14 cellular contexts compared by ENCODE assay signal in the genomic region with DNA sequence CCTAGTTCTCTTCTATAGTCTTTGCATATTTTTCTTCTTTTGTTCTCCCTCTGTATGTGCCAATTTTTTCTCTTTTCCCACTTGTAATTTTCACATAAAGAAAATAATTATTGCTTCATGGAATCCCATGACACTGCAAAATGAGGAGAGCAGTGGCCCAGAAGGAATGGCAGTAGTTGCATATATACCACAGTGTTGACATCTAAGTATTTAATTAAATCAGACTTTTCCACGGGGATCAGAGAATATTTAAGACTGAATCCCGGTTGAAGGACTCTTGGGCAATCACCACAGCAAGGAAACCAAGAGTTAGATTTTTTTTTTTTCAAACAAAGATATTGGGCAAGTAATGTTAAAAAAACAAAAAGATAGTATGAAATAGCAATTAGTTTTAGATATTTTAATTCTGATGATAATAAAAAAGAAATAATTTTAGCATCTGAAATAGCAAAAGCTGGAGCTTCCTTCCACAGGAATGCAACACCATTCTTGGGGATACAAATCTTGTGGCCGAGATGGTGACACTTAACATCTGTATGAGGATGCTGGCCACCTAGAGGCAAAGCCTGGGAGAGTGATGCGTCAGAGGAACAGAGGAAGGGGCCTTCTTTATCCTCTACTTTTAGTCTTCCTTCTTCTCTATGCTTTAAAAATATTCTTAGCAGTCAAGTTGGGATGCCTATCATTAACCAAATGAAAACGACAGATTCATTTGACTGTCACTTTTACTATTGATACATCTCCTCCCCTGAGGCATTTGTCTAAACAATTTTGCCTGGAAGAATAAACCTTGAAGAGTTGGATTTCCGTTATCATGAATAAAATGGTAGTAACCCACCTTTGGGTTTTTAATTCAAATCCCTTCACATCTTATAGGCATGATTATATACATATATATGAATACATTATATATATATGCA.
DNase-seq lines count a peak whose midpoint lies in the region; ATAC-seq and TF ChIP-seq lines count a peak whose summit lies in the region.
"Had no signal": no experiment of that assay in that cellular context is flagged by ENCODE, and none has a peak within 500 bp of the region (broad histone marks: within the 10 kb centered on the region; RNA-seq: fewer than 3 reads in every experiment).

No MANE protein-coding gene starts in this region.

- intact Hi-C loops in PC-9 (cut with micrococcal nuclease; ENCODE audit: unreplicated experiment) = no loop called here

- H3K4me2 ChIP-seq in PC-9 = no peak overlapping the region

- H3K4me1 ChIP-seq in PC-9 (replicated peaks; ENCODE audit: insufficient read depth) = no peaks in the 10 kb centered on the region; the same call in 1 of the 2 replicates
- H3K4me1 ChIP-seq: body of pancreas had no signal

- no peak overlapping the region for H2AFZ ChIP-seq in PC-9

- no peaks in the 10 kb centered on the region for H3K27me3 Mint-ChIP-seq in activated CD8-positive, alpha-beta T cell treated with anti-CD3 and anti-CD28 coated beads, Interleukin-2, amount 10 ng/mL, durations not matched to agents 7 days and 5 days (ENCODE audit: low read depth)
- H3K27me3 Mint-ChIP-seq: CD4-positive, CD25-positive, alpha-beta regulatory T cell had no signal

- no peaks in the 10 kb centered on the region for H3K79me2 ChIP-seq in PC-9 (ENCODE audit: low read depth)

- DNase-seq in RPMI7951 (ENCODE audit: low read depth) (peak; percentile 62), fibroblast of peridontal ligament (ENCODE audit: extremely low read depth) (peak; percentile 85), skeletal muscle cell (ENCODE audit: low read depth) (peak; percentile 74), PC-9 (no peak), globus pallidus (ENCODE audit: low spot score) (no peak)
- DNase-seq in activated CD8-positive, alpha-beta T cell treated with anti-CD3 and anti-CD28 coated beads, Interleukin-2, amount 10 ng/mL, durations not matched to agents 7 days and 5 days = no peak
- DNase-seq: activated gamma-delta T cell treated with Interleukin-2 at 50 U/mL for 16 hours; body of pancreas; CD4-positive, CD25-positive, alpha-beta regulatory T cell; effector CD4-positive, alpha-beta T cell; HCEC 1CT; NCI-H1417 had no signal

- no peaks in the 10 kb centered on the region for H3K4me1 Mint-ChIP-seq in activated CD8-positive, alpha-beta T cell treated with anti-CD3 and anti-CD28 coated beads, Interleukin-2, amount 10 ng/mL, durations not matched to agents 7 days and 5 days (ENCODE audit: low read depth)
- H3K4me1 Mint-ChIP-seq: CD4-positive, CD25-positive, alpha-beta regulatory T cell had no signal

- TF ChIP-seq CTCF in GM12873 (IDR thresholded peaks at IDR 0.05; ENCODE audit: insufficient read depth, low read depth, low read length, missing control alignments) = peak; percentile 10
- TF ChIP-seq CTCF in PC-9 (conservative IDR thresholded peaks at IDR 0.05) = no peak

- H3K27ac ChIP-seq in PC-9 = no peak overlapping the region
- H3K27ac ChIP-seq: body of pancreas had no signal

- H3K27me3 ChIP-seq in PC-9 (ENCODE audit: insufficient read depth, low read depth) = no peaks in the 10 kb centered on the region
- H3K27me3 ChIP-seq: body of pancreas had no signal

- no peaks in the 10 kb centered on the region for H3F3A ChIP-seq in PC-9 (ENCODE audit: insufficient read depth, low read depth)

- ATAC-seq in activated CD8-positive, alpha-beta T cell treated with anti-CD3 and anti-CD28 coated beads, Interleukin-2, amount 10 ng/mL, durations not matched to agents 7 days and 5 days = no peak
- ATAC-seq: body of pancreas, K562 had no signal

- H3K36me3 ChIP-seq in PC-9 (ENCODE audit: low read depth) = no peaks in the 10 kb centered on the region

- POLR2A ChIA-PET in PC-9 (lab: Charles Lee; ENCODE audit: unreplicated experiment) = no interaction called here
- POLR2A ChIA-PET in activated CD8-positive, alpha-beta T cell treated with anti-CD3 and anti-CD28 coated beads, Interleukin-2, amount 10 ng/mL, durations not matched to agents 7 days and 5 days (lab: Charles Lee) = no interaction called here

- H3K27ac Mint-ChIP-seq in activated CD8-positive, alpha-beta T cell treated with anti-CD3 and anti-CD28 coated beads, Interleukin-2, amount 10 ng/mL, durations not matched to agents 7 days and 5 days = no peak overlapping the region
- H3K27ac Mint-ChIP-seq: CD4-positive, CD25-positive, alpha-beta regulatory T cell had no signal

- no peaks in the 10 kb centered on the region for H3K9me2 ChIP-seq in PC-9 (ENCODE audit: insufficient read depth)

- BruUV-seq in PC-9 (replicated peaks; lab: Mats Ljungman, UMichigan) = no TSS peak

- no peak overlapping the region for H3K4me3 Mint-ChIP-seq in activated CD8-positive, alpha-beta T cell treated with anti-CD3 and anti-CD28 coated beads, Interleukin-2, amount 10 ng/mL, durations not matched to agents 7 days and 5 days
- H3K4me3 Mint-ChIP-seq: CD4-positive, CD25-positive, alpha-beta regulatory T cell had no signal

- no peaks in the 10 kb centered on the region for H4K20me1 ChIP-seq in PC-9 (ENCODE audit: insufficient read depth)

- CTCF ChIA-PET in PC-9 (lab: Charles Lee) = no interaction called here
- CTCF ChIA-PET in activated CD8-positive, alpha-beta T cell treated with anti-CD3 and anti-CD28 coated beads, Interleukin-2, amount 10 ng/mL, durations not matched to agents 7 days and 5 days (lab: Charles Lee) = no interaction called here

- peaks cover 7% of the 10 kb centered on the region; the same call in 1 of the 2 replicates for H3K9me3 ChIP-seq in PC-9 (ENCODE audit: insufficient read depth, low read depth)
- H3K9me3 ChIP-seq: body of pancreas had no signal

- no peaks in the 10 kb centered on the region for H3K36me3 Mint-ChIP-seq in activated CD8-positive, alpha-beta T cell treated with anti-CD3 and anti-CD28 coated beads, Interleukin-2, amount 10 ng/mL, durations not matched to agents 7 days and 5 days (ENCODE audit: low read depth)
- H3K36me3 Mint-ChIP-seq: CD4-positive, CD25-positive, alpha-beta regulatory T cell had no signal

- no peaks in the 10 kb centered on the region for H3K9me3 Mint-ChIP-seq in activated CD8-positive, alpha-beta T cell treated with anti-CD3 and anti-CD28 coated beads, Interleukin-2, amount 10 ng/mL, durations not matched to agents 7 days and 5 days (ENCODE audit: insufficient read depth)

- no peak overlapping the region for H3K4me3 ChIP-seq in skeletal muscle cell (ENCODE audit: low read depth, low read length)
- H3K4me3 ChIP-seq in PC-9 = no peak overlapping the region
- H3K4me3 ChIP-seq: body of pancreas, K562 had no signal

Comparison
In these comparisons a context has a peak if more than half of its experiments do, and no peak if none do; other contexts are left out.
1. DNase-seq: peak in RPMI7951 (single experiment), fibroblast of peridontal ligament (single experiment) and skeletal muscle cell (single experiment); none in PC-9 (0 of 2), activated CD8-positive, alpha-beta T cell treated with anti-CD3 and anti-CD28 coated beads, Interleukin-2, amount 10 ng/mL, durations not matched to agents 7 days and 5 days (single experiment) and globus pallidus (single experiment).